In genomic region chr3:175456496-175456895, GRCh38 we compare ENCODE assay signal across 28 cellular contexts.
DNase-seq lines count a peak whose midpoint lies in the region; ATAC-seq, FAIRE-seq and TF ChIP-seq lines count a peak whose summit lies in the region.
"Had no signal": no experiment of that assay in that cellular context is flagged by ENCODE, and none has a peak within 500 bp of the region (broad histone marks: within the 10 kb centered on the region; RNA-seq: fewer than 3 reads in every experiment).

No MANE protein-coding gene starts in this region.

- H3K4me3 ChIP-seq in fibroblast of pulmonary artery (replicated peaks; ENCODE audit: low read depth, low read length) = no peak overlapping the region
- H3K4me3 ChIP-seq: lung, pancreas, smooth muscle cell, tibial artery had no signal

- ATAC-seq in GM21367 (IDR thresholded peaks at IDR 0.05; ENCODE audit: unreplicated experiment) = no peak
- ATAC-seq: activated CD8-positive, alpha-beta T cell treated with anti-CD3 and anti-CD28 coated beads for 36 hours; effector memory CD8-positive, alpha-beta T cell; esophagus mucosa; pancreas had no signal

- peak; percentile 55 for FAIRE-seq in RCC 7860 (lab: Jason Lieb, UNC)
- FAIRE-seq: GM12891, kidney, pancreas, TTC549 had no signal

- DNase-seq in ELR (ENCODE audit: low read depth) (peak; percentile 33), RCC 7860 (ENCODE audit: low spot score) (peak; percentile 23), fibroblast of pulmonary artery (ENCODE audit: low read depth) (peak; percentile 24), renal cortical epithelial cell (ENCODE audit: low read depth) (peak; percentile 92), COR-L47 (lab: John Stamatoyannopoulos, UW) (no peak), NCI-H2196 treated with DMSO at 0.1 percent for 48 hours (lab: John Stamatoyannopoulos, UW; ENCODE audit: unreplicated experiment) (no peak)
- DNase-seq: activated CD8-positive, alpha-beta T cell treated with anti-CD3 and anti-CD28 coated beads for 36 hours; aorta; C1 segment of cervical spinal cord; Caco-2; caudate nucleus; cortex of kidney; DND-41; effector memory CD8-positive, alpha-beta T cell; kidney; NCI-H1105; NCI-H187 treated with DMSO at 0.1 percent for 48 hours; NCI-H69; pancreas; stimulated activated CD4-positive, alpha-beta T cell treated with anti-CD3 and anti-CD28 coated beads, Interleukin-1b, Interleukin-23, amount 100 ng/mL, for 48 hours; stimulated activated CD8-positive, alpha-beta memory T cell treated with anti-CD3 and anti-CD28 coated beads, Interleukin-4, amount 100 ng/mL, for 48 hours; tibial artery had no signal

- no peak for TF ChIP-seq CTCF in fibroblast of pulmonary artery (IDR thresholded peaks at IDR 0.05; ENCODE audit: low read length, missing control alignments)

Comparison
In these comparisons a context has a peak if more than half of its experiments do, and no peak if none do; other contexts are left out.
1. DNase-seq: peak in ELR (single experiment), RCC 7860 (single experiment), fibroblast of pulmonary artery (single experiment) and renal cortical epithelial cell (single experiment); none in COR-L47 (single experiment) and NCI-H2196 treated with DMSO at 0.1 percent for 48 hours (single experiment).